In genomic region chrX:117982702-117983392, GRCh38 we compare ENCODE assay signal across 34 cellular contexts.
"Had no signal": no experiment of that assay in that cellular context is flagged by ENCODE, and none has a peak within 500 bp of the region (broad histone marks: within the 10 kb centered on the region; RNA-seq: fewer than 3 reads in every experiment).

No MANE protein-coding gene starts in this region.

- H3K27me3 Mint-ChIP-seq: activated CD4-positive, alpha-beta memory T cell treated with anti-CD3 and anti-CD28 coated beads for 36 hours; brain had no signal

- H3K4me3 Mint-ChIP-seq: activated CD4-positive, alpha-beta memory T cell treated with anti-CD3 and anti-CD28 coated beads for 36 hours; activated naive CD4-positive, alpha-beta T cell treated with anti-CD3 and anti-CD28 coated beads for 36 hours; activated T-cell treated with anti-CD3 and anti-CD28 coated beads, Interleukin-2, amount 50 U/mL, for 4 hours; activated T-helper 1 cell treated with anti-CD3 and anti-CD28 coated beads, Interleukin-12 subunit alpha, Interleukin-12 subunit beta, Interleukin-2, Interleukin-4 antibody, amounts not matched to agents 30 ng/mL and 10 ng/mL and 1 ng/mL, durations not matched to agents 14 hours and 24 hours and 36 hours; brain had no signal

- H3K27ac ChIP-seq: adrenal gland, PC-9, RWPE1 had no signal

- H3K36me3 Mint-ChIP-seq: activated CD4-positive, alpha-beta memory T cell treated with anti-CD3 and anti-CD28 coated beads for 36 hours; activated naive CD4-positive, alpha-beta T cell treated with anti-CD3 and anti-CD28 coated beads, Interleukin-2, amount 50 U/mL, for 72 hours; brain had no signal

- H3K9me3 Mint-ChIP-seq: activated CD4-positive, alpha-beta memory T cell treated with anti-CD3 and anti-CD28 coated beads for 36 hours; activated naive CD4-positive, alpha-beta T cell treated with anti-CD3 and anti-CD28 coated beads for 36 hours; activated naive CD4-positive, alpha-beta T cell treated with anti-CD3 and anti-CD28 coated beads, Interleukin-2, amount 50 U/mL, for 72 hours; activated T-cell treated with anti-CD3 and anti-CD28 coated beads, Interleukin-2, amount 50 U/mL, for 4 hours; activated T-helper 1 cell treated with anti-CD3 and anti-CD28 coated beads, Interleukin-12 subunit alpha, Interleukin-12 subunit beta, Interleukin-2, Interleukin-4 antibody, amounts not matched to agents 30 ng/mL and 10 ng/mL and 1 ng/mL, durations not matched to agents 14 hours and 24 hours and 36 hours; brain had no signal

- H3K27me3 ChIP-seq: adrenal gland, MG63 had no signal

- H3K36me3 ChIP-seq: adrenal gland, MG63 had no signal

- H3K4me1 ChIP-seq: adrenal gland had no signal

- H3K9me3 ChIP-seq: adrenal gland, MG63 had no signal

- H2AFZ ChIP-seq: PC-9 had no signal

- H3K27ac Mint-ChIP-seq: activated CD4-positive, alpha-beta memory T cell treated with anti-CD3 and anti-CD28 coated beads for 36 hours; activated naive CD4-positive, alpha-beta T cell treated with anti-CD3 and anti-CD28 coated beads for 36 hours; activated naive CD4-positive, alpha-beta T cell treated with anti-CD3 and anti-CD28 coated beads, Interleukin-2, amount 50 U/mL, for 72 hours; activated T-helper 1 cell treated with anti-CD3 and anti-CD28 coated beads, Interleukin-12 subunit alpha, Interleukin-12 subunit beta, Interleukin-2, Interleukin-4 antibody, amounts not matched to agents 30 ng/mL and 10 ng/mL and 1 ng/mL, durations not matched to agents 14 hours and 24 hours and 36 hours had no signal

- H3K4me3 ChIP-seq: adrenal gland, MG63, PC-9 had no signal

- DNase-seq: activated CD4-positive, alpha-beta memory T cell treated with anti-CD3 and anti-CD28 coated beads for 36 hours; activated CD4-positive, alpha-beta T cell treated with anti-CD3 and anti-CD28 coated beads for 4 hours; activated CD4-positive, alpha-beta T cell treated with anti-CD3 and anti-CD28 coated beads, Interleukin-2, amount 50 U/mL, for 1 hour; activated CD8-positive, alpha-beta memory T cell treated with anti-CD3 and anti-CD28 coated beads, Interleukin-2, amount 50 U/mL, for 4 hours; activated gamma-delta T cell treated with Interleukin-2 at 50 U/mL for 16 hours; activated naive CD4-positive, alpha-beta T cell treated with anti-CD3 and anti-CD28 coated beads for 36 hours; activated T-cell treated with anti-CD3 and anti-CD28 coated beads for 4 hours; activated T-cell treated with anti-CD3 and anti-CD28 coated beads, Interleukin-2, amount 50 U/mL, for 4 hours; adrenal gland; caudate nucleus; cerebellar nuclear complex; Kasumi-1; KG1; MG63; NCI-H1048; NCI-H1436 treated with DMSO at 0.1 percent for 48 hours; NCI-H1694 treated with DMSO at 0.1 percent for 48 hours; NCI-H2029; NCI-H2171; NCI-H510A; NCI-H526; NK-92 treated with Interleukin-12 subunit alpha and Interleukin-12 subunit beta, amount 100 ng/mL, for 24 hours; PC-9; Right ventricle myocardium superior; SW 1271; T-helper 1 cell; T-helper 2 cell; T-helper 9 cell had no signal

- H3K4me2 ChIP-seq: PC-9 had no signal

- FAIRE-seq: bronchial epithelial cell, RCC 7860 had no signal

- ATAC-seq: activated naive CD4-positive, alpha-beta T cell treated with anti-CD3 and anti-CD28 coated beads, Interleukin-2, amount 50 U/mL, for 72 hours; activated T-cell treated with anti-CD3 and anti-CD28 coated beads, Interleukin-2, amount 50 U/mL, for 4 hours had no signal
